In genomic region chr11:22624742-22625447, GRCh38 we compare ENCODE assay signal across 1 cellular context.
TF ChIP-seq lines count a peak whose summit lies in the region.

No MANE protein-coding gene starts in this region.

TF ChIP-seq in K562, 482 proteins besides CTCF, POLR2A, EP300 and RAD21 (continued from another document and continues in another):
- no peak for TF ChIP-seq CLOCK (CRISPR knock-in tag; IDR thresholded peaks at IDR 0.05; ENCODE audit: borderline replicate concordance)
- peak; percentile 17; the same call in 1 of the 2 replicates for TF ChIP-seq HCFC1 (IDR thresholded peaks at IDR 0.05; ENCODE audit: low read depth, low read length)
- no peak for TF ChIP-seq ZNF764 (CRISPR knock-in tag; IDR thresholded peaks at IDR 0.05; ENCODE audit: low read depth)
- TF ChIP-seq ZFP30 (CRISPR knock-in tag; IDR thresholded peaks at IDR 0.05; ENCODE audit: borderline replicate concordance), result no peak
- TF ChIP-seq SRSF9 (IDR thresholded peaks at IDR 0.05; ENCODE audit: borderline replicate concordance, low read depth, low read length), result no peak
- peak; percentile 14; the same call in 1 of the 2 replicates for TF ChIP-seq SMAD4 (CRISPR knock-in tag; conservative IDR thresholded peaks at IDR 0.05)
- TF ChIP-seq IRF2 (CRISPR knock-in tag; IDR thresholded peaks at IDR 0.05), result no peak
- no peak for TF ChIP-seq PCBP2 (IDR thresholded peaks at IDR 0.05; ENCODE audit: low read depth, low read length, poor library complexity, severe bottlenecking)
- no peak for TF ChIP-seq ZNF197 (CRISPR knock-in tag; IDR thresholded peaks at IDR 0.05; ENCODE audit: low read depth)
- no peak for TF ChIP-seq ZNF408 (CRISPR knock-in tag; IDR thresholded peaks at IDR 0.05; ENCODE audit: low read depth)
- TF ChIP-seq ZNF395 (CRISPR knock-in tag; IDR thresholded peaks at IDR 0.05), result no peak; the same call in 1 of the 2 replicates
- TF ChIP-seq NFXL1 (CRISPR knock-in tag; IDR thresholded peaks at IDR 0.05), result no peak
- TF ChIP-seq ZNF174 (CRISPR knock-in tag; IDR thresholded peaks at IDR 0.05), result no peak
- no peak for TF ChIP-seq KLF1 (tag; IDR thresholded peaks at IDR 0.05)
- no peak for TF ChIP-seq NFIC (IDR thresholded peaks at IDR 0.05)
- no peak for TF ChIP-seq XRCC4 (IDR thresholded peaks at IDR 0.05; ENCODE audit: extremely low read depth, insufficient read depth, insufficient read length)
- no peak for TF ChIP-seq ZBTB17 (CRISPR knock-in tag; IDR thresholded peaks at IDR 0.05)
- TF ChIP-seq ZKSCAN1 (IDR thresholded peaks at IDR 0.05; ENCODE audit: low read depth, low read length), result 0 out of 2 replicates have a peak, but pooled peaks have one; percentile 20
- no peak for TF ChIP-seq HINFP (tag; conservative IDR thresholded peaks at IDR 0.05; ENCODE audit: low read depth)
- TF ChIP-seq BACH1 (tag; IDR thresholded peaks at IDR 0.05), result no peak
- no peak for TF ChIP-seq ZNF318 (IDR thresholded peaks at IDR 0.05; ENCODE audit: borderline replicate concordance in 1 of 2, low read depth in 1 of 2)
- TF ChIP-seq ZNF57 (CRISPR knock-in tag; IDR thresholded peaks at IDR 0.05), result no peak
- peak; percentile 63; the same call in 1 of the 2 replicates for TF ChIP-seq TFAP4 (CRISPR knock-in tag; IDR thresholded peaks at IDR 0.05; ENCODE audit: borderline replicate concordance)
- TF ChIP-seq ZNF407 (IDR thresholded peaks at IDR 0.05; ENCODE audit: low read depth), result no peak
- TF ChIP-seq BRD4 (IDR thresholded peaks at IDR 0.05), result 0 out of 2 replicates have a peak, but pooled peaks have one; percentile 26
- no peak for TF ChIP-seq DLX4 (CRISPR knock-in tag; IDR thresholded peaks at IDR 0.05)
- peak; percentile 16 for TF ChIP-seq ZFP36 (IDR thresholded peaks at IDR 0.05; ENCODE audit: low read depth, low read length, partially characterized antibody)
- no peak for TF ChIP-seq ZNF780A (CRISPR knock-in tag; IDR thresholded peaks at IDR 0.05)
- TF ChIP-seq ETS2 (tag; IDR thresholded peaks at IDR 0.05; ENCODE audit: borderline replicate concordance, poor library complexity, severe bottlenecking), result no peak
- TF ChIP-seq PKNOX1 (IDR thresholded peaks at IDR 0.05), result no peak
